ENCODE assay signal across 8 cellular contexts in genomic region chr14:104864267-104865068, GRCh38. TPM values are rescaled to one million over a fixed set of nuclear protein-coding genes. Genes with fewer than 3 reads are reported as not detected.
A peak's percentile ranks its signal among the peaks of the same experiment; 100 is the strongest.
DNase-seq lines count a peak whose midpoint lies in the region; ATAC-seq, FAIRE-seq and TF ChIP-seq lines count a peak whose summit lies in the region.

No MANE protein-coding gene starts in this region.

- peaks cover 38% of the 10 kb centered on the region for H3K79me2 ChIP-seq in HepG2 (ENCODE audit: insufficient read depth, low read length)

- peaks cover 2 to 10% of the 10 kb centered on the region in 2 experiments; a peak in 3 of 5 replicates for H3K36me3 ChIP-seq in HepG2 (replicated peaks in 1 of 2; ENCODE audit: control insufficient read depth in 1 of 2, insufficient read depth in 2 of 2, low read length in 2 of 2)
- no peaks in the 10 kb centered on the region for H3K36me3 ChIP-seq in thymus (ENCODE audit: control insufficient read depth, insufficient read depth)

- in situ Hi-C loops in T47D (cut with HindIII; ENCODE audit: low pct_unique_long_range_greater_than_20kb, low sequenced_read_pairs), result no loop called here
- in situ Hi-C loops in HepG2 (cut with HindIII; ENCODE audit: extremely low pct_ligation_motif_present, low pct_unique_long_range_greater_than_20kb), result loop anchor here (5.0 kb wide), 2 partner anchors 37 to 97 kb away; no protein-coding TSS in a partner anchor

- TF ChIP-seq EP300 in HepG2 (IDR thresholded peaks at IDR 0.05; ENCODE audit: low read depth in 2 of 2, low read length in 2 of 2) (no peak), HepG2 (CRISPR knock-in tag; IDR thresholded peaks at IDR 0.05; ENCODE audit: borderline replicate concordance) (no peak)

- H3K4me1 ChIP-seq in HepG2 (ENCODE audit: insufficient read depth, low read length) (peaks cover 25% of the 10 kb centered on the region), thymus (ENCODE audit: control insufficient read depth, insufficient read depth, low read length) (peaks cover 9% of the 10 kb centered on the region)

- H3K27me3 ChIP-seq in HepG2 (ENCODE audit: control insufficient read depth in 1 of 2, insufficient read depth in 2 of 2, low read length in 2 of 2), result no peaks in the 10 kb centered on the region; a peak in 1 of 5 replicates
- peaks cover 48% of the 10 kb centered on the region for H3K27me3 ChIP-seq in thymus (ENCODE audit: control insufficient read depth, insufficient read depth)

- H3K9me3 ChIP-seq in HepG2 (ENCODE audit: low read length) (no peaks in the 10 kb centered on the region), thymus (ENCODE audit: control insufficient read depth) (peaks cover 1% of the 10 kb centered on the region)

- DNase-seq in DMS79 treated with DMSO at 0.1 percent for 48 hours (lab: John Stamatoyannopoulos, UW) (peak; percentile 85), NCI-H345 (lab: John Stamatoyannopoulos, UW) (peak; percentile 72), T47D (ENCODE audit: low read depth in 1 of 2, low spot score in 1 of 2) (peak; percentile 86 to 91), HepG2 (ENCODE audit: low spot score) (peak; percentile 85), cerebellar nuclear complex (lab: John Stamatoyannopoulos, UW) (no peak)
- no peak for DNase-seq in stimulated activated CD4-positive, alpha-beta T cell treated with anti-CD3 and anti-CD28 coated beads, Interleukin-12 subunit alpha, Interleukin-12 subunit beta, amount 100 ng/mL, for 4 hours

- peak; percentile 56 for FAIRE-seq in HepG2 (lab: Jason Lieb, UNC)

- H3K9ac ChIP-seq in HepG2 (ENCODE audit: insufficient read depth, low read depth, low read length), result peak overlapping the region; percentile 74

- peaks cover 5% of the 10 kb centered on the region for H4K20me1 ChIP-seq in HepG2 (ENCODE audit: insufficient read depth, low read length)

- no peak overlapping the region for H2AFZ ChIP-seq in HepG2 (ENCODE audit: low read length)

- H3K27ac ChIP-seq in HepG2 (ENCODE audit: extremely low read length, insufficient read depth, low read length), result peak overlapping the region; percentile 86
- peak overlapping the region; percentile 55 for H3K27ac ChIP-seq in thymus (ENCODE audit: low read depth)

- TF ChIP-seq POLR2A in HepG2 (IDR thresholded peaks at IDR 0.05; ENCODE audit: insufficient read depth in 1 of 2, low read depth in 2 of 2, low read length in 2 of 2), result peak; percentile 51 to 72; a peak in 3 of 4 replicates

- CTCF ChIA-PET in HepG2 (lab: Yijun Ruan, JAX; ENCODE audit: low intra/inter-chr PET ratio, low total read pairs), result no interaction called here

- ATAC-seq in HepG2 (peak; percentile 83), GM21528 (IDR thresholded peaks at IDR 0.05; ENCODE audit: low FRiP score, unreplicated experiment) (no peak)

- 3% methylated on average over 12 of the region's 68 CpGs for WGBS in HepG2 (ENCODE audit: low lambda C conversion rate)
- WGBS in thymus, result 4% methylated on average over 68 of the region's 68 CpGs

- peak overlapping the region; percentile 87 for H3K4me2 ChIP-seq in HepG2 (ENCODE audit: low read depth, low read length)

- 0 out of 2 replicates have a peak, but pooled peaks have one; percentile 14 for TF ChIP-seq RAD21 in HepG2 (CRISPR knock-in tag; IDR thresholded peaks at IDR 0.05)

- intact Hi-C loops in HepG2 (cut with micrococcal nuclease; ENCODE audit: unreplicated experiment), result loop anchor here (2.0 kb wide), 2 partner anchors 38 to 96 kb away; no protein-coding TSS in a partner anchor

- POLR2A ChIA-PET in HepG2 (lab: Yijun Ruan, JAX), result interaction anchor here (0.6 to 1.9 kb wide), 21 partner anchors 8 to 450 kb away, joined by 3 to 21 read pairs (median 5); partner anchors contain the start of genes AKT1, INF2, PACS2 and SIVA1

- H3K4me3 ChIP-seq in HepG2 (replicated peaks in 1 of 3; ENCODE audit: insufficient read depth in 1 of 3, low read depth in 2 of 3, low read length in 3 of 3) (peak overlapping the region; percentile 80 to 91 (median 89)), thymus (ENCODE audit: low read length) (peak overlapping the region; percentile 58)

- 0 out of 2 replicates have a peak, but pooled peaks have one; percentile 9 for TF ChIP-seq CTCF in HepG2 (CRISPR knock-in tag; IDR thresholded peaks at IDR 0.05)

- BruUV-seq in HepG2 (replicated peaks; lab: Mats Ljungman, UMichigan), result TSS peak; percentile 86

TF ChIP-seq in HepG2, 621 proteins besides CTCF, POLR2A, EP300 and RAD21 (continues in another document):
- TF ChIP-seq JUNB (CRISPR knock-in tag; IDR thresholded peaks at IDR 0.05; ENCODE audit: borderline replicate concordance) (no peak), ZNF17 (CRISPR knock-in tag; IDR thresholded peaks at IDR 0.05) (no peak), ZNF484 (CRISPR knock-in tag; IDR thresholded peaks at IDR 0.05; ENCODE audit: borderline replicate concordance, low read depth) (no peak), ZNF687 (CRISPR knock-in tag; IDR thresholded peaks at IDR 0.05) (peak; percentile 87), ZNF790 (CRISPR knock-in tag; IDR thresholded peaks at IDR 0.05; ENCODE audit: borderline replicate concordance) (no peak), ZBTB43 (CRISPR knock-in tag; conservative IDR thresholded peaks at IDR 0.05) (0 out of 2 replicates have a peak, but pooled peaks have one; percentile 11), ZBTB42 (CRISPR knock-in tag; IDR thresholded peaks at IDR 0.05) (peak; percentile 90; the same call in 1 of the 2 replicates), TEAD3 (CRISPR knock-in tag; optimal IDR thresholded peaks at IDR 0.05; ENCODE audit: borderline replicate concordance) (peak; percentile 83), STAT5B (CRISPR knock-in tag; IDR thresholded peaks at IDR 0.05) (no peak), ESRRA (CRISPR knock-in tag; IDR thresholded peaks at IDR 0.05; ENCODE audit: low read depth) (0 out of 2 replicates have a peak, but pooled peaks have one; percentile 15), ZNF614 (CRISPR knock-in tag; IDR thresholded peaks at IDR 0.05; ENCODE audit: borderline replicate concordance) (no peak)

RNA-seq across cellular contexts. Expression of gene CEP170B, which starts 0.6 kb away (rescaled TPM):
- total RNA-seq in HepG2 (2016; rRNA removed; fragmentation: Illumina TruSeq; extraction: Trizol), result 4.4 and 8.8 TPM in 2 replicates
- total RNA-seq in HepG2 (2016; cell fraction: cytosol; rRNA removed; fragmentation: Illumina TruSeq; extraction: Trizol; ENCODE audit: low read depth), result 1.9 and 3.8 TPM in 2 replicates
- total RNA-seq in HepG2 (2016; cell fraction: insoluble cytoplasmic fraction; rRNA removed; fragmentation: Illumina TruSeq; extraction: Trizol), result 3.5 and 8.9 TPM in 2 replicates
- total RNA-seq in HepG2 (2016; cell fraction: membrane; rRNA removed; fragmentation: Illumina TruSeq; extraction: Trizol), result 2.8 and 3.2 TPM in 2 replicates
- total RNA-seq in HepG2 (2016; cell fraction: nucleus; rRNA removed; fragmentation: Illumina TruSeq; extraction: Trizol), result 7.2 and 8.8 TPM in 2 replicates
- 4.3 and 6.2 TPM in 2 replicates for polyA plus RNA-seq in HepG2 (2011; rRNA removed)
- polyA plus RNA-seq in HepG2 (2011; cell fraction: cytosol; rRNA removed), result 3.5 and 4.9 TPM in 2 replicates
- 25.2 and 37.7 TPM in 2 replicates for polyA plus RNA-seq in HepG2 (2011; cell fraction: nucleus; rRNA removed)
- 7.4 and 10.5 TPM in 2 replicates for polyA plus RNA-seq in HepG2 (2012)
- 0.50 and 0.58 TPM in 2 replicates for polyA plus RNA-seq in HepG2 (2016; cell fraction: cytosol; fragmentation: Illumina TruSeq; extraction: Trizol; ENCODE audit: low read depth)
- 4.9 and 7.1 TPM in 2 replicates for polyA plus RNA-seq in HepG2 (2016; cell fraction: insoluble cytoplasmic fraction; fragmentation: Illumina TruSeq; extraction: Trizol; ENCODE audit: low read depth)
- polyA plus RNA-seq in HepG2 (2016; cell fraction: membrane; fragmentation: Illumina TruSeq; extraction: Trizol; ENCODE audit: low read depth), result 1.8 and 2.2 TPM in 2 replicates
- 43.8 and 50.2 TPM in 2 replicates for polyA plus RNA-seq in HepG2 (2016; cell fraction: nucleus; fragmentation: Illumina TruSeq; extraction: Trizol; ENCODE audit: insufficient read depth, low read depth)
- polyA minus RNA-seq in HepG2 (2011; rRNA and poly(A)+ RNA removed; ENCODE audit: low replicate concordance), result 6.4 and 7.9 TPM in 2 replicates
- 4.6 and 7.0 TPM in 2 replicates for polyA minus RNA-seq in HepG2 (2011; cell fraction: cytosol; rRNA and poly(A)+ RNA removed)
- polyA minus RNA-seq in HepG2 (2011; cell fraction: nucleus; rRNA and poly(A)+ RNA removed), result 4.1 and 5.7 TPM in 2 replicates
- polyA plus RNA-seq in thymus, result 8.3 TPM

Comparison
In these comparisons a context has a peak if more than half of its experiments do, and no peak if none do; other contexts are left out.
1. DNase-seq: peak in DMS79 treated with DMSO at 0.1 percent for 48 hours (single experiment), NCI-H345 (single experiment), T47D (2 of 2) and HepG2 (single experiment); none in stimulated activated CD4-positive, alpha-beta T cell treated with anti-CD3 and anti-CD28 coated beads, Interleukin-12 subunit alpha, Interleukin-12 subunit beta, amount 100 ng/mL, for 4 hours (single experiment) and cerebellar nuclear complex (0 of 2).